8 cellular contexts compared by ENCODE assay signal in genomic region chr3:32401541-32402052, GRCh38. TPM values are rescaled to one million over a fixed set of nuclear protein-coding genes. Genes with fewer than 3 reads are reported as not detected.
DNase-seq lines count a peak whose midpoint lies in the region; ATAC-seq and TF ChIP-seq lines count a peak whose summit lies in the region.

No MANE protein-coding gene starts in this region.

- peaks cover 3% of the 10 kb centered on the region for H3K4me1 ChIP-seq in NT2/D1 (ENCODE audit: insufficient read depth, insufficient read length)

- peak overlapping the region; percentile 87 for H3K27ac ChIP-seq in AG04450 (ENCODE audit: low read depth, low read length)

- TF ChIP-seq CTCF in AG04450 (IDR thresholded peaks at IDR 0.05; ENCODE audit: low read depth, low read length) = no peak

- CTCF ChIA-PET in AG04450 (lab: Charles Lee) = no interaction called here

- peak; percentile 19 for TF ChIP-seq POLR2A in erythroblast (IDR thresholded peaks at IDR 0.05; ENCODE audit: low read length)

- peaks cover 17% of the 10 kb centered on the region for H3K36me3 ChIP-seq in NT2/D1 (ENCODE audit: insufficient read depth, insufficient read length, low read length)

- peak overlapping the region; percentile 54 for H3K4me3 ChIP-seq in AG04450 (ENCODE audit: low read depth, low read length)
- H3K4me3 ChIP-seq in NT2/D1 (ENCODE audit: insufficient read length, low read depth) = peak overlapping the region; percentile 23

- H3K9ac ChIP-seq in NT2/D1 (ENCODE audit: insufficient read length, low read depth) = peak overlapping the region; percentile 80

- POLR2A ChIA-PET in AG04450 (lab: Yijun Ruan, JAX) = no interaction called here

- ATAC-seq in GM19025 (IDR thresholded peaks at IDR 0.05; ENCODE audit: low read depth, unreplicated experiment) (peak; percentile 62), HG03196 (IDR thresholded peaks at IDR 0.05; ENCODE audit: unreplicated experiment) (peak; percentile 67)

- H3K27me3 ChIP-seq in AG04450 (ENCODE audit: control insufficient read depth, insufficient read depth, low read length) = no peaks in the 10 kb centered on the region
- H3K27me3 ChIP-seq in NT2/D1 (ENCODE audit: insufficient read depth, insufficient read length) = no peaks in the 10 kb centered on the region

- H3K9me3 ChIP-seq in AG04450 (ENCODE audit: control insufficient read depth, insufficient read depth, low read length) = no peaks in the 10 kb centered on the region
- H3K9me3 ChIP-seq in NT2/D1 (ENCODE audit: insufficient read depth, low read length) = no peaks in the 10 kb centered on the region

- DNase-seq in AG04450 (ENCODE audit: low read depth, low spot score) = no peak
- DNase-seq in NT2/D1 (ENCODE audit: low read depth, low spot score) = peak; percentile 39
- peak; percentile 65 for DNase-seq in activated T-cell treated with anti-CD3 and anti-CD28 coated beads, Interleukin-2, amount 50 U/mL, for 1 hour
- DNase-seq in erythroblast (lab: John Stamatoyannopoulos, UW) = peak; percentile 59 to 67
- DNase-seq in middle frontal gyrus (ENCODE audit: extremely low spot score, low spot score) = peak; percentile 61
- DNase-seq in stimulated activated naive CD4-positive, alpha-beta T cell (lab: John Stamatoyannopoulos, UW) = peak; percentile 37 to 63 (median 50)

RNA-seq across cellular contexts. Expression of gene CMTM7, which starts 9.9 kb away (rescaled TPM):
- polyA plus RNA-seq in AG04450 (2011; rRNA removed) = 17.3 and 17.7 TPM in 2 replicates
- polyA minus RNA-seq in AG04450 (2011; rRNA and poly(A)+ RNA removed) = 13.6 and 20.0 TPM in 2 replicates
